Comparison of ENCODE assay signal across 35 cellular contexts in genomic region chr16:25544294-25544693, GRCh38.
"Had no signal": no experiment of that assay in that cellular context is flagged by ENCODE, and none has a peak within 500 bp of the region (broad histone marks: within the 10 kb centered on the region; RNA-seq: fewer than 3 reads in every experiment).

No MANE protein-coding gene starts in this region.

- H3K9me3 ChIP-seq: MG63 had no signal

- H3K36me3 ChIP-seq: MG63 had no signal

- H3K27me3 ChIP-seq: MG63 had no signal

- DNase-seq: Karpas-422, Kasumi-1, MG63, MM.1S, MV-4-11, NCI-H1048, NCI-H1092, NCI-H1092 treated with DMSO at 0.1 percent for 48 hours, NCI-H1105, NCI-H1105 treated with DMSO at 0.1 percent for 48 hours, NCI-H1417, NCI-H1417 treated with DMSO at 0.1 percent for 48 hours, NCI-H1436, NCI-H1436 treated with DMSO at 0.1 percent for 48 hours, NCI-H146, NCI-H1694, NCI-H1694 treated with DMSO at 0.1 percent for 48 hours, NCI-H187, NCI-H187 treated with DMSO at 0.1 percent for 48 hours, NCI-H1930, NCI-H2029, NCI-H2029 treated with DMSO at 0.1 percent for 48 hours, NCI-H2081, NCI-H2081 treated with DMSO at 0.1 percent for 48 hours, NCI-H2107, NCI-H2171, NCI-H2227 treated with DMSO at 0.1 percent for 48 hours, NCI-H226, NCI-H345, NCI-H446, NCI-H446 treated with DMSO at 0.1 percent for 48 hours, NCI-H510A, NCI-H510A treated with DMSO at 0.1 percent for 48 hours, NCI-H524, NCI-H524 treated with DMSO at 0.1 percent for 48 hours had no signal

- H3K4me3 ChIP-seq: MG63 had no signal
